In genomic region chr15:58865420-58865880, GRCh38 we compare ENCODE assay signal across 9 cellular contexts.
DNase-seq lines count a peak whose midpoint lies in the region; ATAC-seq and TF ChIP-seq lines count a peak whose summit lies in the region.
"Had no signal": no experiment of that assay in that cellular context is flagged by ENCODE, and none has a peak within 500 bp of the region (broad histone marks: within the 10 kb centered on the region; RNA-seq: fewer than 3 reads in every experiment).

No MANE protein-coding gene starts in this region.

- H3K4me3 Mint-ChIP-seq in activated B cell treated with CpG ODN at 0.5 μM for 24 hours = peak overlapping the region; percentile 68

- no peaks in the 10 kb centered on the region for H3K9me2 ChIP-seq in hepatocyte (replicated peaks; ENCODE audit: insufficient read depth)

- intact Hi-C loops in activated B cell treated with CpG ODN at 0.5 μM for 24 hours (cut with micrococcal nuclease) = no loop called here
- intact Hi-C loops in sciatic nerve (cut with DNase I) = no loop called here

- H3K27ac ChIP-seq in hepatocyte = no peak overlapping the region
- H3K27ac ChIP-seq: SJSA1 had no signal

- WGBS in hepatocyte (ENCODE audit: low lambda C conversion rate, missing lambda C conversion rate) = 93% methylated on average over 14 of the region's 15 CpGs

- no peak for ATAC-seq in activated B cell treated with CpG ODN at 0.5 μM for 24 hours (ENCODE audit: low read depth)
- ATAC-seq in sciatic nerve = peak; percentile 22
- ATAC-seq in HG03342 (IDR thresholded peaks at IDR 0.05; ENCODE audit: unreplicated experiment) = no peak
- no peak for ATAC-seq in HG02884 (IDR thresholded peaks at IDR 0.05; ENCODE audit: unreplicated experiment)

- H3K36me3 Mint-ChIP-seq in activated B cell treated with CpG ODN at 0.5 μM for 24 hours (ENCODE audit: low read depth) = no peaks in the 10 kb centered on the region

- H4K20me1 ChIP-seq in hepatocyte (ENCODE audit: insufficient read depth, poor library complexity, severe bottlenecking) = no peaks in the 10 kb centered on the region

- H3K27me3 ChIP-seq in hepatocyte = no peaks in the 10 kb centered on the region
- H3K27me3 ChIP-seq: SJSA1 had no signal

- peaks cover 5% of the 10 kb centered on the region for H3K27me3 Mint-ChIP-seq in activated B cell treated with CpG ODN at 0.5 μM for 24 hours

- H3K27ac Mint-ChIP-seq in activated B cell treated with CpG ODN at 0.5 μM for 24 hours = no peak overlapping the region

- H3K9me3 ChIP-seq in hepatocyte (ENCODE audit: low read depth) = no peaks in the 10 kb centered on the region
- H3K9me3 ChIP-seq: SJSA1 had no signal

- H3K4me1 ChIP-seq in hepatocyte (ENCODE audit: insufficient read depth) = no peaks in the 10 kb centered on the region
- H3K4me1 ChIP-seq: SJSA1 had no signal

- H3K36me3 ChIP-seq in hepatocyte (replicated peaks; ENCODE audit: insufficient read depth, low read depth) = no peaks in the 10 kb centered on the region
- H3K36me3 ChIP-seq: SJSA1 had no signal

- no peaks in the 10 kb centered on the region for H3K79me2 ChIP-seq in hepatocyte

- CTCF ChIA-PET in activated B cell treated with CpG ODN at 0.5 μM for 24 hours (lab: Charles Lee) = no interaction called here

- H3K4me3 ChIP-seq in hepatocyte = no peak overlapping the region
- H3K4me3 ChIP-seq: SJSA1 had no signal

- H3K4me2 ChIP-seq in hepatocyte = peak overlapping the region; percentile 65

- no peaks in the 10 kb centered on the region for H3K9me3 Mint-ChIP-seq in activated B cell treated with CpG ODN at 0.5 μM for 24 hours

- H3K4me1 Mint-ChIP-seq in activated B cell treated with CpG ODN at 0.5 μM for 24 hours = peaks cover 16% of the 10 kb centered on the region

- peak; percentile 32 for DNase-seq in GM13976 (ENCODE audit: low spot score)
- no peak for DNase-seq in activated B cell treated with CpG ODN at 0.5 μM for 24 hours
- DNase-seq in hepatocyte (ENCODE audit: low spot score) = no peak
- DNase-seq in sciatic nerve (ENCODE audit: low spot score) = no peak
- no peak for DNase-seq in T-helper 9 cell
- DNase-seq in central memory CD4-positive, alpha-beta T cell = no peak

- H2AFZ ChIP-seq in hepatocyte = peak overlapping the region; percentile 36

- no peak for TF ChIP-seq CTCF in GM13976 (IDR thresholded peaks at IDR 0.05; ENCODE audit: borderline replicate concordance, control extremely low read depth, extremely low read depth, insufficient read depth, missing control alignments)
- TF ChIP-seq CTCF in activated B cell treated with CpG ODN at 0.5 μM for 24 hours (IDR thresholded peaks at IDR 0.05) = no peak
- TF ChIP-seq CTCF in hepatocyte (IDR thresholded peaks at IDR 0.05; ENCODE audit: poor library complexity) = no peak

- POLR2A ChIA-PET in activated B cell treated with CpG ODN at 0.5 μM for 24 hours (lab: Charles Lee) = no interaction called here

- in situ Hi-C loops in GM13976 (cut with MboI; ENCODE audit: low sequenced_read_pairs, unreplicated experiment) = no loop called here
